ENCODE assay signal across 2 cellular contexts in genomic region chr10:74024600-74024999, GRCh38.
TF ChIP-seq lines count a peak whose summit lies in the region.

No MANE protein-coding gene starts in this region.

TF ChIP-seq in IMR-90, 13 proteins besides CTCF, POLR2A, EP300 and RAD21:
- TF ChIP-seq BHLHE40 (IDR thresholded peaks at IDR 0.05; ENCODE audit: low read depth, low read length) (no peak), MAFK (IDR thresholded peaks at IDR 0.05; ENCODE audit: low read depth, low read length) (no peak), SMC3 (IDR thresholded peaks at IDR 0.05; ENCODE audit: low read depth, low read length) (no peak), RFX5 (IDR thresholded peaks at IDR 0.05; ENCODE audit: low read depth, low read length) (no peak), RCOR1 (IDR thresholded peaks at IDR 0.05; ENCODE audit: insufficient replicate concordance, low read length) (no peak), NFE2L2 (IDR thresholded peaks at IDR 0.05; ENCODE audit: low read depth, low read length) (no peak), FOS (IDR thresholded peaks at IDR 0.05; ENCODE audit: low read depth, low read length) (no peak), CEBPB (IDR thresholded peaks at IDR 0.05; ENCODE audit: low read depth, low read length) (no peak), CHD1 (IDR thresholded peaks at IDR 0.05; ENCODE audit: low read depth, low read length) (no peak), ELK1 (IDR thresholded peaks at IDR 0.05; ENCODE audit: borderline replicate concordance, low read depth, low read length) (no peak), MXI1 (IDR thresholded peaks at IDR 0.05; ENCODE audit: borderline replicate concordance, low read depth, low read length) (no peak), MAZ (IDR thresholded peaks at IDR 0.05; ENCODE audit: borderline replicate concordance, low read depth, low read length) (no peak)
- TF ChIP-seq, protein P1, sequence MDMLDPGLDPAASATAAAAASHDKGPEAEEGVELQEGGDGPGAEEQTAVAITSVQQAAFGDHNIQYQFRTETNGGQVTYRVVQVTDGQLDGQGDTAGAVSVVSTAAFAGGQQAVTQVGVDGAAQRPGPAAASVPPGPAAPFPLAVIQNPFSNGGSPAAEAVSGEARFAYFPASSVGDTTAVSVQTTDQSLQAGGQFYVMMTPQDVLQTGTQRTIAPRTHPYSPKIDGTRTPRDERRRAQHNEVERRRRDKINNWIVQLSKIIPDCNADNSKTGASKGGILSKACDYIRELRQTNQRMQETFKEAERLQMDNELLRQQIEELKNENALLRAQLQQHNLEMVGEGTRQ (IDR thresholded peaks at IDR 0.05; ENCODE audit: low read depth, low read length): no peak

TF ChIP-seq in K562, 482 proteins besides CTCF, POLR2A, EP300 and RAD21:
- TF ChIP-seq FOXJ2 (tag; IDR thresholded peaks at IDR 0.05) (no peak), RFX7 (CRISPR knock-in tag; IDR thresholded peaks at IDR 0.05) (no peak), DACH1 (IDR thresholded peaks at IDR 0.05; ENCODE audit: partially characterized antibody) (no peak), WHSC1 (IDR thresholded peaks at IDR 0.05; ENCODE audit: low read length) (no peak), ZBTB1 (CRISPR knock-in tag; IDR thresholded peaks at IDR 0.05; ENCODE audit: borderline replicate concordance, low read depth) (no peak), NFE2 (IDR thresholded peaks at IDR 0.05; ENCODE audit: low read depth) (no peak), YBX1 (IDR thresholded peaks at IDR 0.05) (no peak), ZNF174 (CRISPR knock-in tag; IDR thresholded peaks at IDR 0.05) (no peak), CUX1 (CRISPR knock-in tag; IDR thresholded peaks at IDR 0.05) (no peak), ZNF316 (IDR thresholded peaks at IDR 0.05) (0 out of 2 replicates have a peak, but pooled peaks have one; percentile 7), HDAC3 (IDR thresholded peaks at IDR 0.05; ENCODE audit: borderline replicate concordance, partially characterized antibody) (no peak), NRF1 (conservative IDR thresholded peaks at IDR 0.05 in 1 of 2, IDR thresholded peaks at IDR 0.05 in 1 of 2) (no peak), HDAC8 (tag; IDR thresholded peaks at IDR 0.05) (no peak), ZEB2 (IDR thresholded peaks at IDR 0.05) (no peak), FOXA3 (CRISPR knock-in tag; conservative IDR thresholded peaks at IDR 0.05 in 1 of 2, IDR thresholded peaks at IDR 0.05 in 1 of 2) (0 out of 4 replicates have a peak, but pooled peaks of 1 of the 2 experiments have one; percentile 15), ZNF780A (CRISPR knock-in tag; IDR thresholded peaks at IDR 0.05) (no peak), GTF2B (IDR thresholded peaks at IDR 0.05; ENCODE audit: extremely low read depth, insufficient read length) (no peak), C11orf30 (IDR thresholded peaks at IDR 0.05; ENCODE audit: low read depth) (peak; percentile 41; the same call in 1 of the 2 replicates), HMBOX1 (IDR thresholded peaks at IDR 0.05) (0 out of 2 replicates have a peak, but pooled peaks have one; percentile 28)
- TF ChIP-seq, protein P2, sequence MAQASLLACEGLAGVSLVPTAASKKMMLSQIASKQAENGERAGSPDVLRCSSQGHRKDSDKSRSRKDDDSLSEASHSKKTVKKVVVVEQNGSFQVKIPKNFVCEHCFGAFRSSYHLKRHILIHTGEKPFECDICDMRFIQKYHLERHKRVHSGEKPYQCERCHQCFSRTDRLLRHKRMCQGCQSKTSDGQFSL (CRISPR knock-in tag; IDR thresholded peaks at IDR 0.05): no peak
- TF ChIP-seq, protein P2 (tag; IDR thresholded peaks at IDR 0.05): no peak
- TF ChIP-seq, protein P3, sequence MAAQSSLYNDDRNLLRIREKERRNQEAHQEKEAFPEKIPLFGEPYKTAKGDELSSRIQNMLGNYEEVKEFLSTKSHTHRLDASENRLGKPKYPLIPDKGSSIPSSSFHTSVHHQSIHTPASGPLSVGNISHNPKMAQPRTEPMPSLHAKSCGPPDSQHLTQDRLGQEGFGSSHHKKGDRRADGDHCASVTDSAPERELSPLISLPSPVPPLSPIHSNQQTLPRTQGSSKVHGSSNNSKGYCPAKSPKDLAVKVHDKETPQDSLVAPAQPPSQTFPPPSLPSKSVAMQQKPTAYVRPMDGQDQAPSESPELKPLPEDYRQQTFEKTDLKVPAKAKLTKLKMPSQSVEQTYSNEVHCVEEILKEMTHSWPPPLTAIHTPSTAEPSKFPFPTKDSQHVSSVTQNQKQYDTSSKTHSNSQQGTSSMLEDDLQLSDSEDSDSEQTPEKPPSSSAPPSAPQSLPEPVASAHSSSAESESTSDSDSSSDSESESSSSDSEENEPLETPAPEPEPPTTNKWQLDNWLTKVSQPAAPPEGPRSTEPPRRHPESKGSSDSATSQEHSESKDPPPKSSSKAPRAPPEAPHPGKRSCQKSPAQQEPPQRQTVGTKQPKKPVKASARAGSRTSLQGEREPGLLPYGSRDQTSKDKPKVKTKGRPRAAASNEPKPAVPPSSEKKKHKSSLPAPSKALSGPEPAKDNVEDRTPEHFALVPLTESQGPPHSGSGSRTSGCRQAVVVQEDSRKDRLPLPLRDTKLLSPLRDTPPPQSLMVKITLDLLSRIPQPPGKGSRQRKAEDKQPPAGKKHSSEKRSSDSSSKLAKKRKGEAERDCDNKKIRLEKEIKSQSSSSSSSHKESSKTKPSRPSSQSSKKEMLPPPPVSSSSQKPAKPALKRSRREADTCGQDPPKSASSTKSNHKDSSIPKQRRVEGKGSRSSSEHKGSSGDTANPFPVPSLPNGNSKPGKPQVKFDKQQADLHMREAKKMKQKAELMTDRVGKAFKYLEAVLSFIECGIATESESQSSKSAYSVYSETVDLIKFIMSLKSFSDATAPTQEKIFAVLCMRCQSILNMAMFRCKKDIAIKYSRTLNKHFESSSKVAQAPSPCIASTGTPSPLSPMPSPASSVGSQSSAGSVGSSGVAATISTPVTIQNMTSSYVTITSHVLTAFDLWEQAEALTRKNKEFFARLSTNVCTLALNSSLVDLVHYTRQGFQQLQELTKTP (IDR thresholded peaks at IDR 0.05; ENCODE audit: low read depth in 1 of 2, partially characterized antibody in 2 of 2): no peak
